Comparison of ENCODE assay signal across 8 cellular contexts in the genomic region with DNA sequence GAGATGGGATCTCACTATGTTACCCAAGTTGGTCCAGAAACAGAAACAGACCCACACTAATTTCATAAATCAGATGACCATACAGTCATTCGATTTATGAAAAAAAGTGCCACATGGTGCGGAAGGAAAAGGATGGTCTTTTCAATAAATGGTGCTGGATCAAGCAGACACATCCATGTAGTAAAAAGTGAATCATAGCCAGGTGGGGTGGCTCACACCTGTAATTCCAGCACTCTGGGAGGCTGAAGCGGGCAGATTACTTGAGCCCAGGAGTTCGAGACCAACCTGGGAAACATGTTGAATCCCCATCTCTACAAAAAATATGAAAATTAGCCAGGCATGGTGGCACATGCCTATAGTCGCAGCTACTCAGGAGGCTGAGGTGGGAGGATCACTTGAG. TPM values are rescaled to one million over a fixed set of nuclear protein-coding genes. Genes with fewer than 3 reads are reported as not detected.
"Had no signal": no experiment of that assay in that cellular context is flagged by ENCODE, and none has a peak within 500 bp of the region (broad histone marks: within the 10 kb centered on the region; RNA-seq: fewer than 3 reads in every experiment).

No MANE protein-coding gene starts in this region.

RNA-seq across cellular contexts. Expression of gene RNU1-3, which starts 56.2 kb away (rescaled TPM):
- total RNA-seq: myocyte had no signal
- polyA plus RNA-seq: naive thymus-derived CD4-positive, alpha-beta T cell; neural cell; pancreas; sigmoid colon; small intestine; spleen; urinary bladder had no signal
